ENCODE assay signal across 12 cellular contexts in the genomic region with DNA sequence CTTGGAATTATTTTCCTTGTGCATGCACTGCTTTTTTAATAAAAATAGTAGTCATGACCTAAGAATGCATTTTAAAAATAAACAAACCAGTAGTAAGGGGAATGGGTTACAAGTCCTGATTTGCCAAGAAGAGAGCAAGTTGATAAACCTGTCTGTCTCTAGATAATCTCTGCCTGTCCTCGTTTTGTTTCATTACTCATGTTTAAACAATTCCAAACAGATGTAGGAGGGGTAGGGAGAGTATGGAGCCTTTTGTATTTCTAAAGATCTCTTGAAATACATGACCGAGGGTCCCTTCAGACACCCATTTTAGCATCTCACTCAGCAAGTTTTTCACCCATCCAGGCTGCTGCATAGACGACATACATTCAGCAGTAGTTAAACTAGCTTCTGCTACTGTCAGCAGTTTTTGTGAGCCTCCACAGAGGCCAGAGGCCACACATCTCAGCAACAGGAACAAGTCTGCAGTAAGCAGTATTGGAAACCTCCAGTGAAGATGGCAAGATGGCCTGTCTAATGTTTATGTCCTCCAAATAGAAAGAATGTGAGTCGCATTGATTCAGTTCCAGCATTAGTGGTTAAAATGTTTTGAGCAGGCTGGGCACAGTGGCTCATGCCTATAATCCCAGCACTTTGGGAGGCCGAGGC. TPM values are rescaled to one million over a fixed set of nuclear protein-coding genes. Genes with fewer than 3 reads are reported as not detected.
DNase-seq lines count a peak whose midpoint lies in the region; FAIRE-seq and TF ChIP-seq lines count a peak whose summit lies in the region.
"Had no signal": no experiment of that assay in that cellular context is flagged by ENCODE, and none has a peak within 500 bp of the region (broad histone marks: within the 10 kb centered on the region; RNA-seq: fewer than 3 reads in every experiment).

No MANE protein-coding gene starts in this region.

- no peak overlapping the region for H3K4me2 ChIP-seq in H1 (ENCODE audit: insufficient read depth in 1 of 2, low read depth in 2 of 2, low read length in 2 of 2)

- no peak overlapping the region for H2BK20ac ChIP-seq in H1 (ENCODE audit: low read length)

- no peaks in the 10 kb centered on the region for H3K9me3 ChIP-seq in H1 (ENCODE audit: insufficient read depth in 2 of 2, low read depth in 1 of 2, low read length in 1 of 2)

- POLR2A ChIA-PET in H1 (lab: Charles Lee; ENCODE audit: partially characterized antibody): no interaction called here

- H2BK5ac ChIP-seq in H1 (ENCODE audit: low read depth, low read length): no peak overlapping the region

- 74% methylated on average over 5 of the region's 5 CpGs; no CpG with 5 or more reads in 1 of the 2 experiments for WGBS in H1 (ENCODE audit: extremely low coverage in 1 of 2, insufficient coverage in 1 of 2, insufficient read length in 1 of 2, insufficient replicate concordance in 2 of 2, low coverage in 1 of 2, low lambda C conversion rate in 2 of 2, missing lambda C conversion rate in 1 of 2), 2 experiments

- H3K14ac ChIP-seq in H1 (ENCODE audit: insufficient read length): no peak overlapping the region

- H3K4ac ChIP-seq in H1 (replicated peaks; ENCODE audit: insufficient read length, low read depth, low read length): no peak overlapping the region

- no peak overlapping the region for H2BK15ac ChIP-seq in H1 (ENCODE audit: low read length)

- no peaks in the 10 kb centered on the region for H4K20me1 ChIP-seq in H1 (replicated peaks in 1 of 2; ENCODE audit: control insufficient read depth in 1 of 2, insufficient read depth in 2 of 2, low read length in 2 of 2)

- H3K4me1 ChIP-seq in H1 (replicated peaks in 1 of 4; ENCODE audit: control insufficient read depth in 3 of 4, insufficient read depth in 4 of 4, low read length in 3 of 4): peaks cover 0 to 6% (median 6%) of the 10 kb centered on the region in 4 experiments; a peak in 3 of 7 replicates

- DNase-seq in Caki2 (ENCODE audit: low read depth) (peak; percentile 76), M059J (ENCODE audit: low read depth) (peak; percentile 89), H1 (ENCODE audit: low read depth in 1 of 2, low spot score in 2 of 2) (no peak), non-pigmented ciliary epithelial cell (ENCODE audit: low read depth) (peak; percentile 57), NCI-H2227 treated with DMSO at 0.1 percent for 48 hours (lab: John Stamatoyannopoulos, UW) (no peak), RKO (ENCODE audit: low spot score) (no peak), NCI-H2081 treated with DMSO at 0.1 percent for 48 hours (lab: John Stamatoyannopoulos, UW) (no peak), iPS-NIHi7 (ENCODE audit: extremely low spot score) (no peak)
- DNase-seq: activated CD8-positive, alpha-beta memory T cell treated with anti-CD3 and anti-CD28 coated beads, Interleukin-2, amount 50 U/mL, for 48 hours; anterior cingulate cortex; T-helper 9 cell had no signal

- H3K56ac ChIP-seq in H1 (replicated peaks; ENCODE audit: insufficient read length, low read depth, low read length): no peak overlapping the region

- H3K36me3 ChIP-seq in H1 (ENCODE audit: control insufficient read depth in 2 of 4, insufficient read depth in 4 of 4, low read length in 3 of 4): no peaks in the 10 kb centered on the region

- no peak overlapping the region for H4K91ac ChIP-seq in H1 (replicated peaks; ENCODE audit: insufficient read length, low read length)

- CTCF ChIA-PET in H1 (lab: Charles Lee; ENCODE audit: partially characterized antibody): no interaction called here

- TF ChIP-seq EP300 in H1 (IDR thresholded peaks at IDR 0.05; ENCODE audit: borderline replicate concordance in 1 of 2, low read depth in 2 of 2, low read length in 2 of 2): no peak

- in situ Hi-C loops in Caki2 (cut with HindIII; ENCODE audit: low pct_unique_long_range_greater_than_20kb, low sequenced_read_pairs): no loop called here

- no peak for TF ChIP-seq CTCF in H1 (IDR thresholded peaks at IDR 0.05; ENCODE audit: control extremely low read depth in 1 of 3, insufficient read depth in 1 of 3, low read depth in 1 of 3, low read length in 3 of 3)

- no peak overlapping the region for H3K9ac ChIP-seq in H1 (replicated peaks in 1 of 4; ENCODE audit: extremely low read depth in 1 of 4, low read depth in 3 of 4, low read length in 3 of 4)

- H2AFZ ChIP-seq in H1 (ENCODE audit: low read length): peak overlapping the region; percentile 11; the same call in 1 of the 2 replicates

- no peak for TF ChIP-seq POLR2A in H1 (IDR thresholded peaks at IDR 0.05; ENCODE audit: control extremely low read depth in 1 of 2, low read depth in 2 of 2, low read length in 2 of 2)

- H3K27me3 ChIP-seq in H1 (replicated peaks in 1 of 4; ENCODE audit: control insufficient read depth in 3 of 4, extremely low read depth in 1 of 4, insufficient read depth in 3 of 4, low read length in 3 of 4): no peaks in the 10 kb centered on the region

- H3K23me2 ChIP-seq in H1 (ENCODE audit: low read depth, low read length): peaks cover 6% of the 10 kb centered on the region

- H3K23ac ChIP-seq in H1 (ENCODE audit: insufficient read length): no peak overlapping the region

- no peak overlapping the region; the same call in 1 of the 2 replicates for H2BK12ac ChIP-seq in H1 (ENCODE audit: low read depth, low read length)

- H4K8ac ChIP-seq in H1 (ENCODE audit: extremely low read depth, insufficient read depth, low read length): no peak overlapping the region

- FAIRE-seq in H1 (lab: Jason Lieb, UNC): no peak

- peaks cover 0 to 8% of the 10 kb centered on the region in 2 experiments; a peak in 2 of 4 replicates for H3K79me2 ChIP-seq in H1 (ENCODE audit: control insufficient read depth in 1 of 2, insufficient read depth in 2 of 2, low read length in 2 of 2)

- H4K5ac ChIP-seq in H1 (ENCODE audit: insufficient read length, low read depth, low read length): no peak overlapping the region

- TF ChIP-seq RAD21 in H1 (IDR thresholded peaks at IDR 0.05 in 1 of 2, conservative IDR thresholded peaks at IDR 0.05 in 1 of 2; ENCODE audit: low read depth in 2 of 2, low read length in 2 of 2): no peak

- no peak overlapping the region for H3K27ac ChIP-seq in H1 (ENCODE audit: low read depth, low read length)
- H3K27ac ChIP-seq: HL-60 had no signal

- H3K18ac ChIP-seq in H1 (ENCODE audit: extremely low read depth, low read length): no peak overlapping the region

- H2AK5ac ChIP-seq in H1 (ENCODE audit: low read depth, low read length): no peak overlapping the region

- H3K4me3 ChIP-seq in H1 (ENCODE audit: extremely low read depth in 1 of 4, insufficient read depth in 2 of 4, low read depth in 3 of 4, low read length in 4 of 4): no peak overlapping the region

- no peak overlapping the region for H2BK120ac ChIP-seq in H1 (replicated peaks; ENCODE audit: low read depth, low read length)

- no peaks in the 10 kb centered on the region for H3K79me1 ChIP-seq in H1 (ENCODE audit: low read depth, low read length)

TF ChIP-seq in H1, 55 proteins besides CTCF, POLR2A, EP300 and RAD21:
- TF ChIP-seq BCL11A (IDR thresholded peaks at IDR 0.05; ENCODE audit: low read depth in 2 of 2, low read length in 2 of 2): no peak
- TF ChIP-seq, protein P1, sequence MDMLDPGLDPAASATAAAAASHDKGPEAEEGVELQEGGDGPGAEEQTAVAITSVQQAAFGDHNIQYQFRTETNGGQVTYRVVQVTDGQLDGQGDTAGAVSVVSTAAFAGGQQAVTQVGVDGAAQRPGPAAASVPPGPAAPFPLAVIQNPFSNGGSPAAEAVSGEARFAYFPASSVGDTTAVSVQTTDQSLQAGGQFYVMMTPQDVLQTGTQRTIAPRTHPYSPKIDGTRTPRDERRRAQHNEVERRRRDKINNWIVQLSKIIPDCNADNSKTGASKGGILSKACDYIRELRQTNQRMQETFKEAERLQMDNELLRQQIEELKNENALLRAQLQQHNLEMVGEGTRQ (IDR thresholded peaks at IDR 0.05; ENCODE audit: low read length): no peak
- no peak for TF ChIP-seq CBX5 (IDR thresholded peaks at IDR 0.05; ENCODE audit: low read depth, low read length)
- TF ChIP-seq MAFK (IDR thresholded peaks at IDR 0.05; ENCODE audit: low read depth, low read length): peak; percentile 46; the same call in 1 of the 2 replicates

RNA-seq across cellular contexts. Expression of a gene that starts 2.3 kb away (rescaled TPM):
- 18.5 and 19.6 TPM in 2 replicates for total RNA-seq in Caki2 (2014; rRNA removed; shearing (Covaris generic); ENCODE audit: low replicate concordance)
- 6.6 and 18.5 TPM in 2 replicates for total RNA-seq in M059J (2014; rRNA removed; shearing (Covaris generic))
- 30.1 and 33.0 TPM in 2 replicates for total RNA-seq in H1 (2021; fragmentation: NEBNext Ultra II Directional; extraction: Animal tissue kit (Norgen Biotek cat#: 25700))
- polyA plus RNA-seq in H1 (2011; rRNA removed): 13.5 and 18.3 TPM in 2 replicates
- polyA plus RNA-seq in H1 (2011; cell fraction: cytosol; rRNA removed): 13.0 TPM
- polyA plus RNA-seq in H1 (2011; cell fraction: nucleus; rRNA removed): 21.4 TPM
- polyA plus RNA-seq in H1 (2012, experiment 1 of 2): 13.7 to 23.3 TPM (median 18.8 TPM) in 4 replicates
- 1.1 TPM for polyA plus RNA-seq in H1 (2012, experiment 2 of 2)
- 17.7 TPM for polyA plus RNA-seq in H1 (2013, experiment 1 of 2)
- 16.0 TPM for polyA plus RNA-seq in H1 (2013, experiment 2 of 2)
- polyA minus RNA-seq in H1 (2011; rRNA and poly(A)+ RNA removed): 52.2 and 61.4 TPM in 2 replicates
- 50.8 TPM for polyA minus RNA-seq in H1 (2011; cell fraction: cytosol; rRNA and poly(A)+ RNA removed)
- polyA minus RNA-seq in H1 (2011; cell fraction: nucleus; rRNA and poly(A)+ RNA removed): 61.1 TPM

RNA-seq across cellular contexts. Expression of a gene that starts 59.1 kb away (rescaled TPM):
- 120 and 123 TPM in 2 replicates for total RNA-seq in Caki2 (2014; rRNA removed; shearing (Covaris generic); ENCODE audit: low replicate concordance)
- 24.6 and 29.9 TPM in 2 replicates for total RNA-seq in M059J (2014; rRNA removed; shearing (Covaris generic))
- 10.7 and 11.5 TPM in 2 replicates for total RNA-seq in H1 (2021; fragmentation: NEBNext Ultra II Directional; extraction: Animal tissue kit (Norgen Biotek cat#: 25700))
- polyA plus RNA-seq in H1 (2011; rRNA removed): 4.2 and 4.5 TPM in 2 replicates
- polyA plus RNA-seq in H1 (2011; cell fraction: cytosol; rRNA removed): 8.9 TPM
- 5.4 TPM for polyA plus RNA-seq in H1 (2011; cell fraction: nucleus; rRNA removed)
- polyA plus RNA-seq in H1 (2012, experiment 1 of 2): 7.2 to 11.0 TPM (median 10.2 TPM) in 4 replicates
- polyA plus RNA-seq in H1 (2012, experiment 2 of 2): 9.2 TPM
- 5.3 TPM for polyA plus RNA-seq in H1 (2013, experiment 1 of 2)
- polyA plus RNA-seq in H1 (2013, experiment 2 of 2): 6.1 TPM
- 2.3 and 4.9 TPM in 2 replicates for polyA minus RNA-seq in H1 (2011; rRNA and poly(A)+ RNA removed)
- 4.0 TPM for polyA minus RNA-seq in H1 (2011; cell fraction: cytosol; rRNA and poly(A)+ RNA removed)
- polyA minus RNA-seq in H1 (2011; cell fraction: nucleus; rRNA and poly(A)+ RNA removed): 2.3 TPM

Comparison
In these comparisons a context has a peak if more than half of its experiments do, and no peak if none do; other contexts are left out.
1. DNase-seq: peak in Caki2 (single experiment), M059J (single experiment) and non-pigmented ciliary epithelial cell (single experiment); none in H1 (0 of 2), NCI-H2227 treated with DMSO at 0.1 percent for 48 hours (single experiment), RKO (single experiment), NCI-H2081 treated with DMSO at 0.1 percent for 48 hours (single experiment) and iPS-NIHi7 (single experiment).